24 cellular contexts compared by ENCODE assay signal in the genomic region with DNA sequence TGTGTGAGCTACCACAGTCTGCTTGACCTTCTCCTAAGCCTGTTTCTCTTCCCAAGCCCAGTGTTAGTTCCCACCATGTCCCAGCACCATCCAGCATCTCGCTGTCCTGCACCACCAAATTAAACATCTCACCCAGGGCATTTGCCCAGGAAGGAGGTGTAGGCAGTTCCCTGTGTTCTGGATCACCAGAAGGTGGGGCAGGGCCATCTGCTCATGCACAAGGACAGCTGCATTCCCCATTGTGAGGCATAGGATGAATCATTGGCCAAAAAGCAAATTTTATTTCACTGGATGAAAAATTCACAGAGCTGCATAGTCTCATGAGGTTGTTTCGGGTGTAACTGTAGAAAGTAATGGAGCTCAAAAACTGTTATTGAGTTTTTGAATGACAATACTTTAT.
DNase-seq lines count a peak whose midpoint lies in the region; ATAC-seq and TF ChIP-seq lines count a peak whose summit lies in the region.
"Had no signal": no experiment of that assay in that cellular context is flagged by ENCODE, and none has a peak within 500 bp of the region (broad histone marks: within the 10 kb centered on the region; RNA-seq: fewer than 3 reads in every experiment).

No MANE protein-coding gene starts in this region.

- no TSS peak for BruUV-seq in MCF 10A (replicated peaks; lab: Mats Ljungman, UMichigan)

- TF ChIP-seq CTCF in MCF 10A (IDR thresholded peaks at IDR 0.05; ENCODE audit: unreplicated experiment) (no peak), breast epithelium (IDR thresholded peaks at IDR 0.05) (no peak), fibroblast of mammary gland (conservative IDR thresholded peaks at IDR 0.05; ENCODE audit: control insufficient read depth, insufficient read depth, low read depth, low read length) (no peak)

- no peaks in the 10 kb centered on the region for H3K9me3 ChIP-seq in breast epithelium
- H3K9me3 ChIP-seq: adrenal gland, colonic mucosa, transverse colon had no signal

- no peak for ATAC-seq in HG03139 (IDR thresholded peaks at IDR 0.05; ENCODE audit: unreplicated experiment)
- ATAC-seq: activated CD8-positive, alpha-beta T cell treated with anti-CD3 and anti-CD28 coated beads, Interleukin-2, amount 10 ng/mL, durations not matched to agents 7 days and 5 days; HepG2; stimulated activated naive CD8-positive, alpha-beta T cell treated with anti-CD3 and anti-CD28 coated beads, Interleukin-15, amount 100 ng/mL, for 72 hours had no signal

- DNase-seq in MCF 10A (ENCODE audit: unreplicated experiment), result peak; percentile 29
- no peak for DNase-seq in breast epithelium (ENCODE audit: low spot score in 2 of 2)
- peak; percentile 0 for DNase-seq in NCI-H524 treated with DMSO at 0.1 percent for 48 hours (lab: John Stamatoyannopoulos, UW)
- peak; percentile 35 for DNase-seq in fibroblast of mammary gland (ENCODE audit: low read depth)
- no peak for DNase-seq in NCI-H146 (lab: John Stamatoyannopoulos, UW)
- DNase-seq in NCI-H226, result no peak
- DNase-seq in immature natural killer cell, result no peak
- DNase-seq: activated CD4-positive, CD25-positive, alpha-beta regulatory T cell treated with anti-CD3 and anti-CD28 coated beads, Interleukin-2, amount 50 U/mL, for 72 hours; activated CD8-positive, alpha-beta T cell treated with anti-CD3 and anti-CD28 coated beads, Interleukin-2, amount 10 ng/mL, durations not matched to agents 7 days and 5 days; adrenal gland; C1 segment of cervical spinal cord; colonic mucosa; endodermal cell; naive B cell; NCI-H1105 treated with DMSO at 0.1 percent for 48 hours; NCI-H2107; NCI-H526; occipital lobe; stimulated activated CD4-positive, alpha-beta T cell treated with anti-CD3 and anti-CD28 coated beads, Interleukin-4, amount 100 ng/mL, for 4 hours; stimulated activated naive CD8-positive, alpha-beta T cell treated with anti-CD3 and anti-CD28 coated beads, Interleukin-15, amount 100 ng/mL, for 72 hours; T1000; transverse colon had no signal

- peaks cover 14% of the 10 kb centered on the region for H3K4me1 Mint-ChIP-seq in MCF 10A (ENCODE audit: insufficient read depth, unreplicated experiment)
- H3K4me1 Mint-ChIP-seq in immature natural killer cell, result no peaks in the 10 kb centered on the region
- H3K4me1 Mint-ChIP-seq: endodermal cell; naive B cell; stimulated activated naive CD8-positive, alpha-beta T cell treated with anti-CD3 and anti-CD28 coated beads, Interleukin-15, amount 100 ng/mL, for 72 hours had no signal

- H3K4me3 ChIP-seq in breast epithelium (no peak overlapping the region), fibroblast of mammary gland (ENCODE audit: control insufficient read depth, low read depth, low read length) (no peak overlapping the region)
- H3K4me3 ChIP-seq: adrenal gland, colonic mucosa, transverse colon had no signal

- TF ChIP-seq POLR2A in breast epithelium (IDR thresholded peaks at IDR 0.05), result no peak

- H3K27me3 Mint-ChIP-seq in MCF 10A (ENCODE audit: insufficient read depth, unreplicated experiment), result no peaks in the 10 kb centered on the region
- H3K27me3 Mint-ChIP-seq in immature natural killer cell (ENCODE audit: low read depth in 3 of 3), result peaks cover 0 to 4% (median 2%) of the 10 kb centered on the region in 3 donors

- H3K9me3 Mint-ChIP-seq in MCF 10A (ENCODE audit: unreplicated experiment) (no peaks in the 10 kb centered on the region), immature natural killer cell (peaks cover 0 to 5% (median 0%) of the 10 kb centered on the region in 6 donors)
- H3K9me3 Mint-ChIP-seq: endodermal cell had no signal

- H3K27ac Mint-ChIP-seq in MCF 10A (ENCODE audit: low read depth, unreplicated experiment) (no peak overlapping the region), immature natural killer cell (no peak overlapping the region)
- H3K27ac Mint-ChIP-seq: activated CD8-positive, alpha-beta T cell treated with anti-CD3 and anti-CD28 coated beads, Interleukin-2, amount 10 ng/mL, durations not matched to agents 7 days and 5 days; endodermal cell; naive B cell; stimulated activated naive CD8-positive, alpha-beta T cell treated with anti-CD3 and anti-CD28 coated beads, Interleukin-15, amount 100 ng/mL, for 72 hours had no signal

- no peaks in the 10 kb centered on the region for H3K27me3 ChIP-seq in breast epithelium
- H3K27me3 ChIP-seq: adrenal gland, colonic mucosa, transverse colon had no signal

- no peak overlapping the region for H3K27ac ChIP-seq in breast epithelium
- H3K27ac ChIP-seq: adrenal gland, colonic mucosa, transverse colon had no signal

- POLR2A ChIA-PET in MCF 10A (lab: Yijun Ruan, JAX), result no interaction called here

- no peaks in the 10 kb centered on the region for H3K36me3 Mint-ChIP-seq in MCF 10A (ENCODE audit: insufficient read depth, unreplicated experiment)
- no peaks in the 10 kb centered on the region for H3K36me3 Mint-ChIP-seq in immature natural killer cell
- H3K36me3 Mint-ChIP-seq: naive B cell had no signal

- no peak overlapping the region for H3K4me3 Mint-ChIP-seq in MCF 10A (ENCODE audit: unreplicated experiment)
- no peak overlapping the region for H3K4me3 Mint-ChIP-seq in immature natural killer cell
- H3K4me3 Mint-ChIP-seq: activated CD8-positive, alpha-beta T cell treated with anti-CD3 and anti-CD28 coated beads, Interleukin-2, amount 10 ng/mL, durations not matched to agents 7 days and 5 days; endodermal cell; naive B cell; stimulated activated naive CD8-positive, alpha-beta T cell treated with anti-CD3 and anti-CD28 coated beads, Interleukin-15, amount 100 ng/mL, for 72 hours had no signal

- no peaks in the 10 kb centered on the region for H3K36me3 ChIP-seq in breast epithelium
- H3K36me3 ChIP-seq: adrenal gland, colonic mucosa, transverse colon had no signal

- no peaks in the 10 kb centered on the region for H3K4me1 ChIP-seq in breast epithelium
- H3K4me1 ChIP-seq: adrenal gland, colonic mucosa, transverse colon had no signal

- intact Hi-C loops in MCF 10A (cut with micrococcal nuclease) (no loop called here), breast epithelium (cut with DNase I; ENCODE audit: low total_unique reads) (no loop called here)

- CTCF ChIA-PET in MCF 10A (lab: Yijun Ruan, JAX), result interaction anchor here (0.6 kb wide), 1 partner anchor 419 kb away, joined by 4 read pairs; no protein-coding TSS in a partner anchor

Comparison
In these comparisons a context has a peak if more than half of its experiments do, and no peak if none do; other contexts are left out.
1. DNase-seq: peak in MCF 10A (single experiment), NCI-H524 treated with DMSO at 0.1 percent for 48 hours (single experiment) and fibroblast of mammary gland (single experiment); none in breast epithelium (0 of 2), NCI-H146 (single experiment), NCI-H226 (single experiment) and immature natural killer cell (0 of 3).